13 cellular contexts compared by ENCODE assay signal in the genomic region with DNA sequence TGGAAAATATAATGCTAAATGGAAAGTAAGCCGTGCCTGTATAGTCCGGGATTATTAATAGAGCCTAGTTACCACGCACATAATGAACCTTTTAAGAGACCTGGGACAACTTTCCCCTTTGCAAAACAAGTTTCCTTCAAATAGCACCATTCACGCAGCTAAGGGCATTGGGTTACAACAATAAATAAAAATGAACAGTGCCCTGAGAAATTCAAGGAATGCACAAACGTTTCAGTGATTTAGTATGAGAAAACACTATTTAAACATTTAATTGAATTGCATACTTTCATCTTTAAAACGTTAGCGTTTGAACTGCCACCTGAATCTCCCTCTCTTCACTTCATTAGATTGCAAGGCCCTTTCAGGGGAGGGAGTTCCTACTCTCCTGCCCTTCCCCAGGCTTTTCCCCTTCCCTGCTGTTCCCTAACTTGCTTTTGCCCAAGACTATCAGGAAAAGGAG. TPM values are rescaled to one million over a fixed set of nuclear protein-coding genes. Genes with fewer than 3 reads are reported as not detected.
DNase-seq lines count a peak whose midpoint lies in the region; ATAC-seq, FAIRE-seq and TF ChIP-seq lines count a peak whose summit lies in the region.
"Had no signal": no experiment of that assay in that cellular context is flagged by ENCODE, and none has a peak within 500 bp of the region (broad histone marks: within the 10 kb centered on the region; RNA-seq: fewer than 3 reads in every experiment).

No MANE protein-coding gene starts in this region.

- H3K9me3 ChIP-seq in A549: no peaks in the 10 kb centered on the region
- no peaks in the 10 kb centered on the region for H3K9me3 ChIP-seq in mesenchymal stem cell (ENCODE audit: control insufficient read depth, low read length)
- H3K9me3 ChIP-seq in Peyer's patch: no peaks in the 10 kb centered on the region

- H4K91ac ChIP-seq in mesenchymal stem cell (ENCODE audit: low read length): no peak overlapping the region

- H3K14ac ChIP-seq in mesenchymal stem cell (ENCODE audit: low read length in 2 of 2): no peak overlapping the region

- FAIRE-seq in A549 (lab: Jason Lieb, UNC): peak; percentile 94

- TF ChIP-seq CTCF in A549 (IDR thresholded peaks at IDR 0.05) (no peak), chondrocyte (IDR thresholded peaks at IDR 0.05) (no peak), Peyer's patch (IDR thresholded peaks at IDR 0.05) (no peak)

- no peak overlapping the region for H3K18ac ChIP-seq in mesenchymal stem cell (ENCODE audit: low read depth in 1 of 2, low read length in 2 of 2)

- peak in 1 of 2 experiments; percentile 13; a peak in 1 of 5 replicates for TF ChIP-seq RAD21 in A549 (conservative IDR thresholded peaks at IDR 0.05 in 1 of 2, IDR thresholded peaks at IDR 0.05 in 1 of 2)

- H3K9me3 Mint-ChIP-seq in chondrocyte (ENCODE audit: low read depth): no peaks in the 10 kb centered on the region
- H3K9me3 Mint-ChIP-seq: naive B cell had no signal

- no peak overlapping the region for H3K23ac ChIP-seq in mesenchymal stem cell (ENCODE audit: low read length in 2 of 2)

- no peak overlapping the region for H2AFZ ChIP-seq in mesenchymal stem cell (ENCODE audit: low read depth, low read length)

- WGBS in A549 (ENCODE audit: missing lambda C conversion rate): 1% methylated on average over 7 of the region's 7 CpGs
- WGBS in mesenchymal stem cell: 1% methylated on average over 6 of the region's 7 CpGs

- H3K4ac ChIP-seq in mesenchymal stem cell (ENCODE audit: low read depth in 1 of 2, low read length in 2 of 2): no peak overlapping the region

- H3K4me1 Mint-ChIP-seq in chondrocyte (ENCODE audit: low read depth): peaks cover 48% of the 10 kb centered on the region

- H3K27ac ChIP-seq in A549 (peak overlapping the region; percentile 71 to 87), mesenchymal stem cell (ENCODE audit: low read length, poor library complexity, severe bottlenecking) (peak overlapping the region; percentile 72), Peyer's patch (no peak overlapping the region)

- H3K27me3 Mint-ChIP-seq in chondrocyte (ENCODE audit: low read depth): no peaks in the 10 kb centered on the region

- H3K4me3 ChIP-seq in A549 (no peak overlapping the region), mesenchymal stem cell (ENCODE audit: insufficient read depth in 1 of 2, low read depth in 1 of 2, low read length in 2 of 2) (peak overlapping the region in 1 of 2 experiments; percentile 17), Peyer's patch (no peak overlapping the region)

- peaks cover 0 to 19% of the 10 kb centered on the region in 2 experiments for H3K36me3 ChIP-seq in mesenchymal stem cell (ENCODE audit: control insufficient read depth in 1 of 2, insufficient read depth in 2 of 2, low read depth in 1 of 2, low read length in 2 of 2)
- no peaks in the 10 kb centered on the region for H3K36me3 ChIP-seq in Peyer's patch

- H2AK5ac ChIP-seq in mesenchymal stem cell (ENCODE audit: low read length, severe bottlenecking): no peak overlapping the region

- CTCF ChIA-PET in A549 (lab: Yijun Ruan, JAX): interaction anchor here (0.9 to 42.9 kb wide), 10 partner anchors 11 to 103 kb away, joined by 3 to 779 read pairs (median 5); a partner anchor contains a TSS

- H3K79me1 ChIP-seq in mesenchymal stem cell (replicated peaks; ENCODE audit: low read length, poor library complexity, severe bottlenecking): peaks cover 36% of the 10 kb centered on the region

- peak overlapping the region; percentile 74 for H3K9ac ChIP-seq in mesenchymal stem cell (ENCODE audit: low read length)

- peak; percentile 39 to 72; a peak in 3 of 5 replicates for TF ChIP-seq EP300 in A549 (IDR thresholded peaks at IDR 0.05)

- POLR2A ChIA-PET in A549 (lab: Yijun Ruan, JAX): interaction anchor here (1.0 kb wide), 1 partner anchor 23 kb away, joined by 3 read pairs; no protein-coding TSS in a partner anchor

- no peak overlapping the region for H2BK120ac ChIP-seq in mesenchymal stem cell (ENCODE audit: low read depth, low read length)

- no peak overlapping the region for H2BK5ac ChIP-seq in mesenchymal stem cell (ENCODE audit: low read depth, low read length, poor library complexity, severe bottlenecking)

- peak overlapping the region; percentile 66 for H3K4me2 ChIP-seq in A549
- H3K4me2 ChIP-seq in mesenchymal stem cell (ENCODE audit: low read length, poor library complexity, severe bottlenecking): no peak overlapping the region

- no peak overlapping the region for H3K4me3 Mint-ChIP-seq in chondrocyte (ENCODE audit: unreplicated experiment)
- H3K4me3 Mint-ChIP-seq: activated CD8-positive, alpha-beta T cell treated with anti-CD3 and anti-CD28 coated beads, Interleukin-2, amount 10 ng/mL, durations not matched to agents 7 days and 5 days; naive B cell had no signal

- no peak overlapping the region for H2BK12ac ChIP-seq in mesenchymal stem cell (ENCODE audit: low read length in 2 of 2)

- H3K36me3 Mint-ChIP-seq in chondrocyte (ENCODE audit: low read depth): peaks cover 2% of the 10 kb centered on the region
- H3K36me3 Mint-ChIP-seq: naive B cell had no signal

- no peak overlapping the region for H4K8ac ChIP-seq in mesenchymal stem cell (ENCODE audit: low read length)

- TF ChIP-seq POLR2A in A549 (IDR thresholded peaks at IDR 0.05; ENCODE audit: low read length): no peak
- TF ChIP-seq POLR2A in Peyer's patch (IDR thresholded peaks at IDR 0.05): no peak

- no peak overlapping the region for H2BK15ac ChIP-seq in mesenchymal stem cell (ENCODE audit: low read depth, poor library complexity, severe bottlenecking)

- peaks cover 97% of the 10 kb centered on the region for H3K4me1 ChIP-seq in A549
- peaks cover 48% of the 10 kb centered on the region for H3K4me1 ChIP-seq in mesenchymal stem cell (ENCODE audit: control insufficient read depth, insufficient read depth, low read depth, low read length)
- peaks cover 0 to 9% (median 1%) of the 10 kb centered on the region in 4 donors for H3K4me1 ChIP-seq in Peyer's patch

- H3K27me3 ChIP-seq in mesenchymal stem cell (ENCODE audit: control insufficient read depth in 1 of 2, insufficient read depth in 1 of 2, low read length in 2 of 2): no peaks in the 10 kb centered on the region
- H3K27me3 ChIP-seq in Peyer's patch: no peaks in the 10 kb centered on the region

- ATAC-seq in A549: peak in 1 of 2 experiments; percentile 24; a peak in 3 of 6 replicates
- ATAC-seq in HG03457 (IDR thresholded peaks at IDR 0.05; ENCODE audit: unreplicated experiment): no peak
- ATAC-seq: activated CD8-positive, alpha-beta T cell treated with anti-CD3 and anti-CD28 coated beads, Interleukin-2, amount 10 ng/mL, durations not matched to agents 7 days and 5 days had no signal

- H3K27ac Mint-ChIP-seq in chondrocyte (ENCODE audit: unreplicated experiment): peak overlapping the region; percentile 88
- H3K27ac Mint-ChIP-seq: activated CD8-positive, alpha-beta T cell treated with anti-CD3 and anti-CD28 coated beads, Interleukin-2, amount 10 ng/mL, durations not matched to agents 7 days and 5 days had no signal

- DNase-seq in A549 (ENCODE audit: low read depth in 1 of 2, low spot score in 1 of 2) (peak in 1 of 2 experiments; percentile 67), HS-27A (ENCODE audit: low read depth) (peak; percentile 62), chondrocyte (ENCODE audit: low spot score) (no peak), mesenchymal stem cell (peak; percentile 67), Peyer's patch (no peak), DMS153 treated with DMSO at 0.1 percent for 48 hours (lab: John Stamatoyannopoulos, UW; ENCODE audit: unreplicated experiment) (no peak), cerebellar cortex (ENCODE audit: low spot score) (no peak)
- DNase-seq: activated CD8-positive, alpha-beta T cell treated with anti-CD3 and anti-CD28 coated beads, Interleukin-2, amount 10 ng/mL, durations not matched to agents 7 days and 5 days; amygdala; C1 segment of cervical spinal cord; naive B cell; stimulated activated CD4-positive, alpha-beta T cell treated with anti-CD3 and anti-CD28 coated beads, Interleukin-4, amount 100 ng/mL, for 4 hours had no signal

TF ChIP-seq in A549, 52 proteins besides CTCF, POLR2A, EP300 and RAD21 (continues in another document):
- TF ChIP-seq, protein P1, sequence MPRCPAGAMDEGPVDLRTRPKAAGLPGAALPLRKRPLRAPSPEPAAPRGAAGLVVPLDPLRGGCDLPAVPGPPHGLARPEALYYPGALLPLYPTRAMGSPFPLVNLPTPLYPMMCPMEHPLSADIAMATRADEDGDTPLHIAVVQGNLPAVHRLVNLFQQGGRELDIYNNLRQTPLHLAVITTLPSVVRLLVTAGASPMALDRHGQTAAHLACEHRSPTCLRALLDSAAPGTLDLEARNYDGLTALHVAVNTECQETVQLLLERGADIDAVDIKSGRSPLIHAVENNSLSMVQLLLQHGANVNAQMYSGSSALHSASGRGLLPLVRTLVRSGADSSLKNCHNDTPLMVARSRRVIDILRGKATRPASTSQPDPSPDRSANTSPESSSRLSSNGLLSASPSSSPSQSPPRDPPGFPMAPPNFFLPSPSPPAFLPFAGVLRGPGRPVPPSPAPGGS (IDR thresholded peaks at IDR 0.05): 0 out of 3 replicates have a peak, but pooled peaks have one; percentile 15
- TF ChIP-seq CEBPB (IDR thresholded peaks at IDR 0.05): peak in 1 of 2 experiments; percentile 51; a peak in 1 of 4 replicates
- no peak for TF ChIP-seq KDM1A (IDR thresholded peaks at IDR 0.05; ENCODE audit: low read depth)
- peak; percentile 76; the same call in 1 of the 2 replicates for TF ChIP-seq GATA3 (IDR thresholded peaks at IDR 0.05; ENCODE audit: borderline replicate concordance)
- TF ChIP-seq JUN (IDR thresholded peaks at IDR 0.05): peak in 1 of 2 experiments; percentile 46; a peak in 1 of 5 replicates
- TF ChIP-seq MAFK (IDR thresholded peaks at IDR 0.05; ENCODE audit: partially characterized antibody): no peak
- no peak for TF ChIP-seq RNF2 (IDR thresholded peaks at IDR 0.05; ENCODE audit: borderline replicate concordance, low read depth)
- no peak for TF ChIP-seq FOSL2 (IDR thresholded peaks at IDR 0.05)
- TF ChIP-seq FOSL2 (CRISPR knock-in tag; IDR thresholded peaks at IDR 0.05): peak; percentile 53

RNA-seq across cellular contexts. Expression of a gene that starts 46.3 kb away (rescaled TPM):
- 9.6 and 14.0 TPM in 2 replicates for polyA plus RNA-seq in A549 (2011; rRNA removed)
- 41.3 and 55.8 TPM in 2 replicates for polyA plus RNA-seq in A549 (2012; cell fraction: cytosol; rRNA removed)
- 173 and 184 TPM in 2 replicates for polyA plus RNA-seq in A549 (2012; cell fraction: nucleus; rRNA removed)
- polyA plus RNA-seq in A549 (2017; fragmentation: RNase III; extraction: RNeasy Plus Mini Kit Qiagen cat#74134 plus additional on column Dnase treatment): 40.5 to 46.7 TPM (median 46.6 TPM) in 3 replicates
- polyA minus RNA-seq in A549 (2011; rRNA and poly(A)+ RNA removed): 29.1 and 38.4 TPM in 2 replicates
- total RNA-seq in chondrocyte: 5.2 to 29.0 TPM (median 6.6 TPM) in 3 replicates
- 5.5 TPM for polyA plus RNA-seq in mesenchymal stem cell (2013, experiment 1 of 2)
- polyA plus RNA-seq in mesenchymal stem cell (2013, experiment 2 of 2): 5.6 TPM
- total RNA-seq in Peyer's patch: 10 to 100 TPM; 11.0 to 34.9 (median 25.5) TPM

Comparison
In these comparisons a context has a peak if more than half of its experiments do, and no peak if none do; other contexts are left out.
1. DNase-seq: peak in HS-27A (single experiment) and mesenchymal stem cell (single experiment); none in chondrocyte (single experiment), Peyer's patch (0 of 3), DMS153 treated with DMSO at 0.1 percent for 48 hours (single experiment) and cerebellar cortex (single experiment).
2. H3K27ac ChIP-seq: peak in A549 (2 of 2) and mesenchymal stem cell (single experiment); none in Peyer's patch (0 of 4).